Comparison of ENCODE assay signal across 8 cellular contexts in genomic region chr17:67825627-67826588, GRCh38. TPM values are rescaled to one million over a fixed set of nuclear protein-coding genes. Genes with fewer than 3 reads are reported as not detected.
A peak's percentile ranks its signal among the peaks of the same experiment; 100 is the strongest.
DNase-seq lines count a peak whose midpoint lies in the region; ATAC-seq, FAIRE-seq and TF ChIP-seq lines count a peak whose summit lies in the region.
"Not testable (repeated sequence)": the region's sequence is repeated elsewhere in the genome, so short reads cannot be mapped to it uniquely, and the experiment has no call there.

No MANE protein-coding gene starts in this region.

- not testable (repeated sequence) for H3K27me3 ChIP-seq in RWPE2 (ENCODE audit: insufficient read depth, poor library complexity, severe bottlenecking); esophagus muscularis mucosa; mucosa of rectum (ENCODE audit: control insufficient read depth in 2 of 2, insufficient read depth in 2 of 2, low read length in 2 of 2)

- H3K9ac ChIP-seq in mucosa of rectum (ENCODE audit: low read depth in 1 of 2, low read length in 2 of 2), result peak overlapping the region; percentile 76 to 90

- peaks cover 15% of the 10 kb centered on the region for H3K36me3 ChIP-seq in RWPE2 (ENCODE audit: low read depth)
- not testable (repeated sequence) for H3K36me3 ChIP-seq in esophagus muscularis mucosa; mucosa of rectum (ENCODE audit: control insufficient read depth in 2 of 2, insufficient read depth in 2 of 2, low read length in 2 of 2)

- peak; percentile 89 for FAIRE-seq in HTR-8/SVneo (lab: Jason Lieb, UNC)

- peak; percentile 23 for DNase-seq in COR-L47 (lab: John Stamatoyannopoulos, UW)
- DNase-seq in HTR-8/SVneo (ENCODE audit: insufficient read length, low spot score), result peak; percentile 35
- not testable (repeated sequence) for DNase-seq in RWPE2 (ENCODE audit: low spot score); esophagus muscularis mucosa (ENCODE audit: extremely low spot score)
- DNase-seq in activated T-helper 1 cell treated with anti-CD3 and anti-CD28 coated beads, Interleukin-2, amount 50 U/mL, for 16 hours (ENCODE audit: low read depth in 1 of 2, low spot score in 1 of 2), result peak; percentile 13 to 34
- DNase-seq in stimulated activated CD8-positive, alpha-beta memory T cell treated with anti-CD3 and anti-CD28 coated beads, Interleukin-15, amount 100 ng/mL, for 4 hours (ENCODE audit: low read depth in 2 of 2), result peak; percentile 28 to 44

- ATAC-seq in GM21526 (IDR thresholded peaks at IDR 0.05; ENCODE audit: low FRiP score, unreplicated experiment) (peak; percentile 33), RWPE2 (ENCODE audit: low read depth) (peak; percentile 35; the same call in 2 of the 3 replicates)

- H3K27ac ChIP-seq in RWPE2 (ENCODE audit: poor library complexity, severe bottlenecking) (peak overlapping the region; percentile 80), esophagus muscularis mucosa (replicated peaks in 1 of 4) (peak overlapping the region; percentile 92 to 99 (median 97)), mucosa of rectum (ENCODE audit: low read depth in 2 of 2, low read length in 2 of 2) (peak overlapping the region; percentile 91 to 92)

- intact Hi-C loops in esophagus muscularis mucosa (cut with DNase I), result loop anchor here (5.0 kb wide), 1 partner anchor 109 kb away; the partner anchor contains the start of gene NOL11

- peak overlapping the region; percentile 53 for H3K4me3 ChIP-seq in RWPE2 (ENCODE audit: severe bottlenecking)
- peak overlapping the region; percentile 64 to 87 (median 74) for H3K4me3 ChIP-seq in esophagus muscularis mucosa
- H3K4me3 ChIP-seq in mucosa of rectum (ENCODE audit: low read length in 2 of 2), result peak overlapping the region; percentile 91 to 99

- not testable (repeated sequence) for TF ChIP-seq CTCF in RWPE2 (IDR thresholded peaks at IDR 0.05; ENCODE audit: poor library complexity, severe bottlenecking); esophagus muscularis mucosa (IDR thresholded peaks at IDR 0.05)

- H3K4me1 ChIP-seq in RWPE2 (ENCODE audit: insufficient read depth, poor library complexity, severe bottlenecking) (peaks cover 29% of the 10 kb centered on the region), esophagus muscularis mucosa (peaks cover 35 to 54% (median 48%) of the 10 kb centered on the region in 4 donors), mucosa of rectum (ENCODE audit: control insufficient read depth in 2 of 2, insufficient read depth in 2 of 2, low read length in 2 of 2) (peaks cover 14 to 15% of the 10 kb centered on the region in 2 donors)

- not testable (repeated sequence) for H3K9me3 ChIP-seq in RWPE2 (ENCODE audit: severe bottlenecking); esophagus muscularis mucosa; mucosa of rectum (ENCODE audit: control insufficient read depth in 2 of 2, low read length in 2 of 2)

- TF ChIP-seq EP300 in esophagus muscularis mucosa (IDR thresholded peaks at IDR 0.05), result not testable (repeated sequence)

- not testable (repeated sequence) for TF ChIP-seq POLR2A in esophagus muscularis mucosa (IDR thresholded peaks at IDR 0.05; ENCODE audit: low read depth)

- WGBS in esophagus muscularis mucosa, result under 1% methylated on average over 25 of the region's 94 CpGs

RNA-seq across cellular contexts. Expression of gene BPTF, which starts 0.6 kb away (rescaled TPM):
- 10 to 100 TPM; 60.3 to 77.7 (median 74.2) TPM for total RNA-seq in esophagus muscularis mucosa
